ENCODE assay signal across 14 cellular contexts in the genomic region with DNA sequence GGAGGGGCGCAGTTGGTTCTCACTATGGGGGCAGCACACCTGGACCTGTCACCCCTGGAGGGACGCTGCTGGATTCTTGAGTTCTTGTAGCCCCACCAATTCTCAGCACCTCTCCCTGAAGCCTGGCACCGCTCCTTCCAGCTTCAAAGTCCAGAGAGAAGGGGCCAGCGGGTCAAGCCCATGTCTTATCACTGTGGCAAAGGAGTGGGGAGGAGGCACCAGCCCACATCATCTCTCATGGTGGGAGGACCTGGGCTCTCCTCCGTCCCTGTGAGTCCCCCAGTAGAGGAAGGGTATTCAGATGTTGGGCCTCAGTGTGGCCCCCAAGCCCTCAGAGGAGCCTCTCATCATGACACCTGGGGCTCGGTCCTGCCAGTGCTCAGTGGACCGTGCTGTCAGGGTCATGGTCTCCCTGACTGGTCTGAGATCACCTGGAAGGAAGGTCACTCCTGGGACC.
DNase-seq lines count a peak whose midpoint lies in the region; FAIRE-seq and TF ChIP-seq lines count a peak whose summit lies in the region.
"Had no signal": no experiment of that assay in that cellular context is flagged by ENCODE, and none has a peak within 500 bp of the region (broad histone marks: within the 10 kb centered on the region; RNA-seq: fewer than 3 reads in every experiment).

No MANE protein-coding gene starts in this region.

- no peak for TF ChIP-seq POLR2A in sigmoid colon (IDR thresholded peaks at IDR 0.05)
- TF ChIP-seq POLR2A in GM12892 (IDR thresholded peaks at IDR 0.05; ENCODE audit: low read depth, low read length), result no peak

- H3K36me3 ChIP-seq in SJCRH30 (no peaks in the 10 kb centered on the region), sigmoid colon (no peaks in the 10 kb centered on the region)

- DNase-seq in AG04450 (ENCODE audit: low read depth, low spot score) (no peak), SJCRH30 (no peak), islet precursor cell (peak; percentile 43), sigmoid colon (peak; percentile 69), GM12892 (ENCODE audit: insufficient read length) (no peak), RKO (ENCODE audit: low spot score) (no peak)
- DNase-seq in T-helper 2 cell treated with Interferon-gamma antibody and Interleukin-4, amounts not matched to agents 5 μg/mL and 100 μg/mL, for 36 hours (ENCODE audit: low spot score), result no peak
- no peak for DNase-seq in activated CD4-positive, alpha-beta T cell treated with anti-CD3 and anti-CD28 coated beads for 1 hour
- DNase-seq: activated CD8-positive, alpha-beta memory T cell treated with anti-CD3 and anti-CD28 coated beads for 24 hours; immature natural killer cell; NCI-H1694 treated with DMSO at 0.1 percent for 48 hours; stimulated activated naive CD4-positive, alpha-beta T cell treated with Interleukin-2 at 50 U/mL for 16 hours had no signal

- TF ChIP-seq EP300 in sigmoid colon (IDR thresholded peaks at IDR 0.05), result no peak

- no peaks in the 10 kb centered on the region for H3K27me3 Mint-ChIP-seq in T-helper 2 cell treated with Interferon-gamma antibody and Interleukin-4, amounts not matched to agents 5 μg/mL and 100 μg/mL, for 36 hours (ENCODE audit: low read depth)

- no peak for FAIRE-seq in GM12892 (lab: Jason Lieb, UNC)
- FAIRE-seq: bronchial epithelial cell had no signal

- H3K27ac ChIP-seq in AG04450 (ENCODE audit: low read depth, low read length), result peak overlapping the region; percentile 93
- H3K27ac ChIP-seq in SJCRH30, result peak overlapping the region; percentile 92
- H3K27ac ChIP-seq in sigmoid colon, result peak overlapping the region; percentile 58 to 88 (median 74)

- intact Hi-C loops in sigmoid colon (cut with DNase I), result no loop called here

- H3K4me1 ChIP-seq in SJCRH30, result peaks cover 43% of the 10 kb centered on the region
- H3K4me1 ChIP-seq in sigmoid colon, result peaks cover 0 to 46% (median 43%) of the 10 kb centered on the region in 4 donors

- H3K27me3 ChIP-seq in AG04450 (ENCODE audit: control insufficient read depth, insufficient read depth, low read length) (no peaks in the 10 kb centered on the region), SJCRH30 (no peaks in the 10 kb centered on the region), sigmoid colon (no peaks in the 10 kb centered on the region)

- TF ChIP-seq CTCF in AG04450 (IDR thresholded peaks at IDR 0.05; ENCODE audit: low read depth, low read length), result no peak
- no peak for TF ChIP-seq CTCF in sigmoid colon (IDR thresholded peaks at IDR 0.05)

- POLR2A ChIA-PET in AG04450 (lab: Yijun Ruan, JAX), result interaction anchor here (3.4 kb wide), 1 partner anchor 135 kb away, joined by 48 read pairs; a partner anchor contains a TSS

- peaks cover 4% of the 10 kb centered on the region for H3K4me1 Mint-ChIP-seq in T-helper 2 cell treated with Interferon-gamma antibody and Interleukin-4, amounts not matched to agents 5 μg/mL and 100 μg/mL, for 36 hours (ENCODE audit: low read depth)

- H3K27ac Mint-ChIP-seq in T-helper 2 cell treated with Interferon-gamma antibody and Interleukin-4, amounts not matched to agents 5 μg/mL and 100 μg/mL, for 36 hours, result no peak overlapping the region
- H3K27ac Mint-ChIP-seq: immature natural killer cell had no signal

- no peak overlapping the region for H3K4me3 Mint-ChIP-seq in T-helper 2 cell treated with Interferon-gamma antibody and Interleukin-4, amounts not matched to agents 5 μg/mL and 100 μg/mL, for 36 hours
- H3K4me3 Mint-ChIP-seq: GM23338, immature natural killer cell had no signal

- H3K36me3 Mint-ChIP-seq in T-helper 2 cell treated with Interferon-gamma antibody and Interleukin-4, amounts not matched to agents 5 μg/mL and 100 μg/mL, for 36 hours (ENCODE audit: low read depth), result no peaks in the 10 kb centered on the region

- H3K9me3 ChIP-seq in AG04450 (ENCODE audit: control insufficient read depth, insufficient read depth, low read length), result peaks cover 14% of the 10 kb centered on the region
- no peaks in the 10 kb centered on the region for H3K9me3 ChIP-seq in SJCRH30 (replicated peaks)
- H3K9me3 ChIP-seq in sigmoid colon, result no peaks in the 10 kb centered on the region

- CTCF ChIA-PET in AG04450 (lab: Charles Lee), result interaction anchor here (0.5 kb wide), 1 partner anchor 191 kb away, joined by 3 read pairs; no protein-coding TSS in a partner anchor

- H3K4me3 ChIP-seq in AG04450 (ENCODE audit: low read depth, low read length) (no peak overlapping the region), SJCRH30 (no peak overlapping the region), sigmoid colon (no peak overlapping the region)
- H3K4me3 ChIP-seq: GM23338 had no signal

- 93 to 95% methylated on average over 7 of the region's 7 CpGs for WGBS in sigmoid colon, 2 donors

- no peaks in the 10 kb centered on the region for H3K9me3 Mint-ChIP-seq in T-helper 2 cell treated with Interferon-gamma antibody and Interleukin-4, amounts not matched to agents 5 μg/mL and 100 μg/mL, for 36 hours
- H3K9me3 Mint-ChIP-seq: immature natural killer cell had no signal

Comparison
In these comparisons a context has a peak if more than half of its experiments do, and no peak if none do; other contexts are left out.
1. DNase-seq: peak in islet precursor cell (single experiment) and sigmoid colon (single experiment); none in AG04450 (single experiment), SJCRH30 (0 of 2), T-helper 2 cell treated with Interferon-gamma antibody and Interleukin-4, amounts not matched to agents 5 μg/mL and 100 μg/mL, for 36 hours (single experiment), activated CD4-positive, alpha-beta T cell treated with anti-CD3 and anti-CD28 coated beads for 1 hour (single experiment), GM12892 (single experiment) and RKO (single experiment).
2. Peak in every context shown above with its lines, with median percentiles within 50 percentile points of each other: H3K27ac ChIP-seq.